ENCODE assay signal across 7 cellular contexts in the genomic region with DNA sequence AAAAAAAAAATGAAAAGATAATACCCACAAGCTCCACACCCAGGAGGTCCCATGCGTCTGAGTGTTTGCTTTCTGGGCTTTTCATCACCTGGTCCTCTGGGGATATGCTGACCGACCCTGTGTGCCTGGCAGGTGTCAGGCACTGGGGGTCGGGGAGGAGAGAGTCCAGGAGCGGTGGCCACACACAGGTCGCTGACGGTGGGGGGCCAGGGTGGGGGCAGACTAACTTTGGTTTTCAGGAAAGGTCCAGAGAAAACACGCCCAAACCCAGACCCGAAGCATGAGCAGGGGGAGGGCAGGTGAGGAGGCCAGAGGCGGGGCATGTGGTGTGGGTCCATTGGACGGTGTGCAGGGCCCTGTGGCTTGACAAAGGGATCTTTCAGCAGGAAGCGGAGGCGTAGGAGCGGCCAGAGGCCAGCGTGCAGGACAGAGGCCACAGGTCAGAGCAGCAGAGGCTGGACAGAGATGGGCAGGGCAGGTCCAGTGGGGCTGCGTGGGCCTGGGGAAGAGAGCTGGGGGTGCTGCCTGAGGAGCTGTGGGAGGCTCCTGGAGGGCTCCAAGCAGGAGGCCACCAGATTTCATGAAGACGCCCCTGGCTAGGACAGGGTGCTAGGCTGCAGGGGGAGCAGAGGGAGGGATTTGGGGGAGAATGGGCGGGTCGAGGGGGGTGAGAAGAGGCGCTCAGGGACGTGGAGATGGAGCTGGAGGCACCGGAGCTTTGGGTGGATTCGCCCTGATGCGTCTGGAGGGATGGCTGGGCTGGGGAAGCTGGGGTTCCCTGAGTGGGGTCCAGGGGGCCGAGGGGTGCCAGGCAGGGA. TPM values are rescaled to one million over a fixed set of nuclear protein-coding genes. Genes with fewer than 3 reads are reported as not detected.
DNase-seq lines count a peak whose midpoint lies in the region; ATAC-seq and TF ChIP-seq lines count a peak whose summit lies in the region.
"Had no signal": no experiment of that assay in that cellular context is flagged by ENCODE, and none has a peak within 500 bp of the region (broad histone marks: within the 10 kb centered on the region; RNA-seq: fewer than 3 reads in every experiment).

No MANE protein-coding gene starts in this region.

- peaks cover 8% of the 10 kb centered on the region for H3K4me1 ChIP-seq in fibroblast of lung (ENCODE audit: control insufficient read depth, extremely low read depth, insufficient read depth, low read length)

- no peak for ATAC-seq in HG03457 (IDR thresholded peaks at IDR 0.05; ENCODE audit: unreplicated experiment)

- H3K79me2 ChIP-seq in fibroblast of lung (ENCODE audit: control insufficient read depth, insufficient read depth, low read length): no peaks in the 10 kb centered on the region

- CTCF ChIA-PET in AG04450 (lab: Charles Lee): interaction anchor here (0.7 to 1.3 kb wide), 3 partner anchors 17 to 76 kb away, joined by 3 to 4 read pairs (median 3); no protein-coding TSS in a partner anchor

- H3K36me3 ChIP-seq in fibroblast of lung (ENCODE audit: control insufficient read depth, insufficient read depth, low read length): peaks cover 2% of the 10 kb centered on the region

- H3K9ac ChIP-seq in fibroblast of lung (ENCODE audit: insufficient read depth, low read length): no peak overlapping the region

- H2AFZ ChIP-seq in fibroblast of lung (ENCODE audit: low read length): no peak overlapping the region

- no peak overlapping the region for H3K27ac ChIP-seq in AG04450 (ENCODE audit: low read depth, low read length)
- H3K27ac ChIP-seq in fibroblast of lung (ENCODE audit: insufficient read depth, low read length): no peak overlapping the region

- H4K20me1 ChIP-seq in fibroblast of lung (ENCODE audit: control insufficient read depth, extremely low read depth, insufficient read depth, low read length): no peaks in the 10 kb centered on the region

- H3K4me3 ChIP-seq in AG04450 (ENCODE audit: low read depth, low read length) (peak overlapping the region; percentile 62), fibroblast of lung (replicated peaks in 1 of 4; ENCODE audit: control extremely low read depth in 1 of 4, insufficient read depth in 1 of 4, low read depth in 3 of 4, low read length in 4 of 4) (peak overlapping the region in 3 of 4 experiments; percentile 15 to 60 (median 49))
- H3K4me3 ChIP-seq in Jurkat, Clone E6-1 (ENCODE audit: low read length): peak overlapping the region; percentile 53

- H3K9me3 ChIP-seq in AG04450 (ENCODE audit: control insufficient read depth, insufficient read depth, low read length) (no peaks in the 10 kb centered on the region; the same call in 1 of the 2 replicates), fibroblast of lung (ENCODE audit: control insufficient read depth, insufficient read depth, low read depth, low read length) (no peaks in the 10 kb centered on the region)

- H3K4me2 ChIP-seq in fibroblast of lung (ENCODE audit: extremely low read depth, insufficient read depth, low read length): peak overlapping the region; percentile 85

- H3K27me3 ChIP-seq in AG04450 (ENCODE audit: control insufficient read depth, insufficient read depth, low read length): peaks cover 3% of the 10 kb centered on the region
- H3K27me3 ChIP-seq in fibroblast of lung (ENCODE audit: control insufficient read depth, insufficient read depth, low read length): peaks cover 2% of the 10 kb centered on the region

- no peak for TF ChIP-seq CTCF in AG04450 (IDR thresholded peaks at IDR 0.05; ENCODE audit: low read depth, low read length)
- TF ChIP-seq CTCF in fibroblast of lung (conservative IDR thresholded peaks at IDR 0.05 in 1 of 2, IDR thresholded peaks at IDR 0.05 in 1 of 2; ENCODE audit: low read depth in 1 of 2, low read length in 2 of 2): no peak

- no peak for DNase-seq in AG04450 (ENCODE audit: low read depth, low spot score)
- DNase-seq in Jurkat, Clone E6-1 (ENCODE audit: low read depth, low spot score): no peak
- no peak for DNase-seq in fibroblast of lung (ENCODE audit: low read depth in 2 of 2)
- no peak for DNase-seq in hepatic stellate cell (ENCODE audit: low spot score)
- no peak for DNase-seq in SKM-1 (lab: John Stamatoyannopoulos, UW; ENCODE audit: unreplicated experiment)
- DNase-seq: GDM1 had no signal

- POLR2A ChIA-PET in AG04450 (lab: Yijun Ruan, JAX): interaction anchor here (1.1 kb wide), 1 partner anchor 36 kb away, joined by 4 read pairs; no protein-coding TSS in a partner anchor

RNA-seq across cellular contexts. Expression of gene RNF223, which starts 15.8 kb away (rescaled TPM):
- polyA plus RNA-seq in AG04450 (2011; rRNA removed) (not detected in 2 replicates), fibroblast of lung (not detected in 2 replicates)
- polyA minus RNA-seq in AG04450 (2011; rRNA and poly(A)+ RNA removed): not detected in 2 replicates
- polyA plus RNA-seq in Jurkat, Clone E6-1 (2012; ENCODE audit: insufficient read depth, insufficient read length): not detected
- not detected in 2 replicates for total RNA-seq in fibroblast of lung
- polyA plus RNA-seq in fibroblast of lung (2012): not detected in 2 replicates
- polyA minus RNA-seq in fibroblast of lung (ENCODE audit: low replicate concordance): not detected in 2 replicates

RNA-seq across cellular contexts. Expression of gene AGRN, which starts 38.4 kb away (rescaled TPM):
- polyA plus RNA-seq in AG04450 (2011; rRNA removed) (28.3 and 37.4 TPM in 2 replicates), fibroblast of lung (15.6 and 20.7 TPM in 2 replicates)
- 21.9 and 22.5 TPM in 2 replicates for polyA minus RNA-seq in AG04450 (2011; rRNA and poly(A)+ RNA removed)
- polyA plus RNA-seq in Jurkat, Clone E6-1 (2012; ENCODE audit: insufficient read depth, insufficient read length): 31.5 TPM
- total RNA-seq in fibroblast of lung: 38.3 and 50.9 TPM in 2 replicates
- polyA plus RNA-seq in fibroblast of lung (2012): 43.3 and 61.1 TPM in 2 replicates
- polyA minus RNA-seq in fibroblast of lung (ENCODE audit: low replicate concordance): 28.0 and 70.5 TPM in 2 replicates

RNA-seq across cellular contexts. Expression of gene ISG15, which starts 45.0 kb away (rescaled TPM):
- 22.4 and 36.0 TPM in 2 replicates for polyA plus RNA-seq in AG04450 (2011; rRNA removed)
- polyA minus RNA-seq in AG04450 (2011; rRNA and poly(A)+ RNA removed): 3.3 and 4.9 TPM in 2 replicates
- polyA plus RNA-seq in Jurkat, Clone E6-1 (2012; ENCODE audit: insufficient read depth, insufficient read length): 112 TPM
- total RNA-seq in fibroblast of lung: 74.7 and 93.3 TPM in 2 replicates
- polyA plus RNA-seq in fibroblast of lung: 18.4 and 24.2 TPM in 2 replicates
- 62.6 and 69.5 TPM in 2 replicates for polyA plus RNA-seq in fibroblast of lung (2012)
- 12.9 and 31.1 TPM in 2 replicates for polyA minus RNA-seq in fibroblast of lung (ENCODE audit: low replicate concordance)

RNA-seq across cellular contexts. Expression of gene C1orf159, which starts 57.6 kb away (rescaled TPM):
- 2.3 and 3.2 TPM in 2 replicates for polyA plus RNA-seq in AG04450 (2011; rRNA removed)
- polyA minus RNA-seq in AG04450 (2011; rRNA and poly(A)+ RNA removed): 0.92 and 1.1 TPM in 2 replicates
- 11.3 TPM for polyA plus RNA-seq in Jurkat, Clone E6-1 (2012; ENCODE audit: insufficient read depth, insufficient read length)
- 3.1 and 3.3 TPM in 2 replicates for total RNA-seq in fibroblast of lung
- 2.6 and 3.4 TPM in 2 replicates for polyA plus RNA-seq in fibroblast of lung
- polyA plus RNA-seq in fibroblast of lung (2012): 5.0 and 6.2 TPM in 2 replicates
- 1.7 TPM in 2 replicates for polyA minus RNA-seq in fibroblast of lung (ENCODE audit: low replicate concordance)

RNA-seq across cellular contexts. Expression of gene HES4, which starts 58.4 kb away (rescaled TPM):
- 0.68 and 0.76 TPM in 2 replicates for polyA plus RNA-seq in AG04450 (2011; rRNA removed)
- polyA minus RNA-seq in AG04450 (2011; rRNA and poly(A)+ RNA removed): 0.51 and 0.74 TPM in 2 replicates
- 141 TPM for polyA plus RNA-seq in Jurkat, Clone E6-1 (2012; ENCODE audit: insufficient read depth, insufficient read length)
- total RNA-seq in fibroblast of lung: 1.5 and 2.0 TPM in 2 replicates
- polyA plus RNA-seq in fibroblast of lung: 0.10 and 0.49 TPM in 2 replicates
- 0.20 and 0.99 TPM in 2 replicates for polyA plus RNA-seq in fibroblast of lung (2012)
- polyA minus RNA-seq in fibroblast of lung (ENCODE audit: low replicate concordance): 0.39 TPM in 1 of 2 replicates, not detected in the other
